ENCODE assay signal across 24 cellular contexts in the genomic region with DNA sequence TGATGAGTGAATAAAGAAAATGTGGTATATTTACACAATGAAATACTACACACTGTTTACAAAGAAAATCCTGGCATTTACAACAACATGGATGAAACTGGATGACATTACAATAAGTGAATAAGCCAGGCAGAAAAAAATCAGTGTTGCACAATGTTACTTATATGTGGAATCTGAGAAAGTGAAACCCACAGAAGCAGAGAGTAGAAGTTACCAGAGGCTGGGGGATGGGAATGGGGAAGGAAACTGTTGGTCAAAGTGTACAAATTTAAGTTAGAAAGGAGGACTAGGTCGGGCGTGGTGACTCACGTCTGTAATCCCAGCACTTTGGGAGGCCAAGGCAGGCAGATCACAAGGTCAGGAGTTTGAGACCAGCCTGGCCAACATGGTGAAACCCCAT.
"Had no signal": no experiment of that assay in that cellular context is flagged by ENCODE, and none has a peak within 500 bp of the region (broad histone marks: within the 10 kb centered on the region; RNA-seq: fewer than 3 reads in every experiment).

No MANE protein-coding gene starts in this region.

- H3K4me3 ChIP-seq: gastroesophageal sphincter, heart left ventricle, sigmoid colon, thyroid gland, upper lobe of right lung had no signal

- H3K27ac ChIP-seq: epithelial cell of prostate, gastroesophageal sphincter, heart left ventricle, sigmoid colon, thyroid gland, upper lobe of right lung, VCaP had no signal

- ATAC-seq: activated CD4-positive, CD25-positive, alpha-beta regulatory T cell treated with anti-CD3 and anti-CD28 coated beads, Interleukin-2, amount 50 U/mL, for 24 hours; activated CD8-positive, alpha-beta memory T cell treated with anti-CD3 and anti-CD28 coated beads, Interleukin-2, amount 10 ng/mL, durations not matched to agents 7 days and 5 days; activated naive CD8-positive, alpha-beta T cell treated with anti-CD3 and anti-CD28 coated beads, Interleukin-2, amount 50 U/mL, for 24 hours; gastroesophageal sphincter; heart left ventricle; left ventricle myocardium superior; natural killer cell treated with Interleukin-12 subunit alpha and Interleukin-12 subunit beta and Interleukin-15 and Interleukin-18, amount 100 ng/mL, for 72 hours; stimulated activated naive CD8-positive, alpha-beta T cell treated with anti-CD3 and anti-CD28 coated beads, Interleukin-15, Interleukin-2, amounts not matched to agents 100 U/mL and 50 U/mL, for 24 hours; upper lobe of right lung had no signal

- H3K4me1 ChIP-seq: gastroesophageal sphincter, heart left ventricle, sigmoid colon, thyroid gland, upper lobe of right lung had no signal

- H3K36me3 ChIP-seq: gastroesophageal sphincter, heart left ventricle, sigmoid colon, thyroid gland, upper lobe of right lung had no signal

- H3K27me3 Mint-ChIP-seq: activated CD4-positive, alpha-beta memory T cell treated with anti-CD3 and anti-CD28 coated beads, Interleukin-2, amount 10 ng/mL, durations not matched to agents 7 days and 5 days; activated CD4-positive, alpha-beta T cell treated with anti-CD3 and anti-CD28 coated beads, Interleukin-2, amount 10 ng/mL, durations not matched to agents 24 days and 14 days; activated CD8-positive, alpha-beta memory T cell treated with anti-CD3 and anti-CD28 coated beads, Interleukin-2, amount 10 ng/mL, durations not matched to agents 7 days and 5 days had no signal

- H3K36me3 Mint-ChIP-seq: activated CD8-positive, alpha-beta memory T cell treated with anti-CD3 and anti-CD28 coated beads, Interleukin-2, amount 10 ng/mL, durations not matched to agents 7 days and 5 days; brain; natural killer cell treated with Interleukin-12 subunit alpha and Interleukin-12 subunit beta and Interleukin-15 and Interleukin-18, amount 100 ng/mL, for 72 hours had no signal

- H3K4me1 Mint-ChIP-seq: activated CD4-positive, alpha-beta memory T cell treated with anti-CD3 and anti-CD28 coated beads, Interleukin-2, amount 10 ng/mL, durations not matched to agents 7 days and 5 days; activated CD4-positive, alpha-beta T cell treated with anti-CD3 and anti-CD28 coated beads, Interleukin-2, amount 10 ng/mL, durations not matched to agents 24 days and 14 days; activated CD8-positive, alpha-beta memory T cell treated with anti-CD3 and anti-CD28 coated beads, Interleukin-2, amount 10 ng/mL, durations not matched to agents 7 days and 5 days; activated naive CD8-positive, alpha-beta T cell treated with anti-CD3 and anti-CD28 coated beads, Interleukin-2, amount 50 U/mL, for 24 hours; brain had no signal

- H3K27ac Mint-ChIP-seq: activated CD4-positive, alpha-beta memory T cell treated with anti-CD3 and anti-CD28 coated beads, Interleukin-2, amount 10 ng/mL, durations not matched to agents 7 days and 5 days; activated CD4-positive, alpha-beta T cell treated with anti-CD3 and anti-CD28 coated beads, Interleukin-2, amount 10 ng/mL, durations not matched to agents 24 days and 14 days; activated CD8-positive, alpha-beta memory T cell treated with anti-CD3 and anti-CD28 coated beads, Interleukin-2, amount 10 ng/mL, durations not matched to agents 7 days and 5 days; activated naive CD8-positive, alpha-beta T cell treated with anti-CD3 and anti-CD28 coated beads, Interleukin-2, amount 50 U/mL, for 24 hours; activated T-helper 1 cell treated with anti-CD3 and anti-CD28 coated beads, Interleukin-12 subunit alpha, Interleukin-12 subunit beta, Interleukin-2, Interleukin-4 antibody, amounts not matched to agents 30 ng/mL and 10 ng/mL and 1 ng/mL, durations not matched to agents 14 hours and 24 hours and 36 hours; brain; natural killer cell treated with Interleukin-12 subunit alpha and Interleukin-12 subunit beta and Interleukin-15 and Interleukin-18, amount 100 ng/mL, for 72 hours; progenitor cell of endocrine pancreas had no signal

- H3K9me3 ChIP-seq: thyroid gland, upper lobe of right lung had no signal

- H3K9me3 Mint-ChIP-seq: activated CD4-positive, alpha-beta memory T cell treated with anti-CD3 and anti-CD28 coated beads, Interleukin-2, amount 10 ng/mL, durations not matched to agents 7 days and 5 days; activated CD4-positive, alpha-beta T cell treated with anti-CD3 and anti-CD28 coated beads, Interleukin-2, amount 10 ng/mL, durations not matched to agents 24 days and 14 days; activated T-helper 1 cell treated with anti-CD3 and anti-CD28 coated beads, Interleukin-12 subunit alpha, Interleukin-12 subunit beta, Interleukin-2, Interleukin-4 antibody, amounts not matched to agents 30 ng/mL and 10 ng/mL and 1 ng/mL, durations not matched to agents 14 hours and 24 hours and 36 hours had no signal

- H3K27me3 ChIP-seq: gastroesophageal sphincter, sigmoid colon, thyroid gland had no signal

- H3K4me3 Mint-ChIP-seq: activated CD4-positive, alpha-beta memory T cell treated with anti-CD3 and anti-CD28 coated beads, Interleukin-2, amount 10 ng/mL, durations not matched to agents 7 days and 5 days; activated CD4-positive, alpha-beta T cell treated with anti-CD3 and anti-CD28 coated beads, Interleukin-2, amount 10 ng/mL, durations not matched to agents 24 days and 14 days; activated CD8-positive, alpha-beta memory T cell treated with anti-CD3 and anti-CD28 coated beads, Interleukin-2, amount 10 ng/mL, durations not matched to agents 7 days and 5 days; activated naive CD8-positive, alpha-beta T cell treated with anti-CD3 and anti-CD28 coated beads, Interleukin-2, amount 50 U/mL, for 24 hours; activated T-helper 1 cell treated with anti-CD3 and anti-CD28 coated beads, Interleukin-12 subunit alpha, Interleukin-12 subunit beta, Interleukin-2, Interleukin-4 antibody, amounts not matched to agents 30 ng/mL and 10 ng/mL and 1 ng/mL, durations not matched to agents 14 hours and 24 hours and 36 hours; brain; natural killer cell treated with Interleukin-12 subunit alpha and Interleukin-12 subunit beta and Interleukin-15 and Interleukin-18, amount 100 ng/mL, for 72 hours had no signal

- DNase-seq: activated CD4-positive, alpha-beta memory T cell treated with anti-CD3 and anti-CD28 coated beads, Interleukin-2, amount 10 ng/mL, durations not matched to agents 7 days and 5 days; activated CD4-positive, alpha-beta T cell treated with anti-CD3 and anti-CD28 coated beads, Interleukin-2, amount 10 ng/mL, durations not matched to agents 24 days and 14 days; activated CD8-positive, alpha-beta memory T cell treated with anti-CD3 and anti-CD28 coated beads, Interleukin-2, amount 10 ng/mL, durations not matched to agents 7 days and 5 days; activated gamma-delta T cell; activated naive CD4-positive, alpha-beta T cell treated with anti-CD3 and anti-CD28 coated beads, Interleukin-2, amount 50 U/mL, for 16 hours; activated naive CD8-positive, alpha-beta T cell treated with anti-CD3 and anti-CD28 coated beads, Interleukin-2, amount 50 U/mL, for 24 hours; activated T-cell treated with anti-CD3 and anti-CD28 coated beads for 4 hours; heart left ventricle; left ventricle myocardium superior; midbrain; retina; sigmoid colon; stimulated activated CD4-positive, alpha-beta T cell treated with anti-CD3 and anti-CD28 coated beads, Interleukin-4, amount 100 ng/mL, for 24 hours; stimulated activated naive CD8-positive, alpha-beta T cell treated with anti-CD3 and anti-CD28 coated beads, Interleukin-15, Interleukin-2, amounts not matched to agents 100 U/mL and 50 U/mL, for 24 hours; thyroid gland; upper lobe of right lung had no signal
